In the genomic region with DNA sequence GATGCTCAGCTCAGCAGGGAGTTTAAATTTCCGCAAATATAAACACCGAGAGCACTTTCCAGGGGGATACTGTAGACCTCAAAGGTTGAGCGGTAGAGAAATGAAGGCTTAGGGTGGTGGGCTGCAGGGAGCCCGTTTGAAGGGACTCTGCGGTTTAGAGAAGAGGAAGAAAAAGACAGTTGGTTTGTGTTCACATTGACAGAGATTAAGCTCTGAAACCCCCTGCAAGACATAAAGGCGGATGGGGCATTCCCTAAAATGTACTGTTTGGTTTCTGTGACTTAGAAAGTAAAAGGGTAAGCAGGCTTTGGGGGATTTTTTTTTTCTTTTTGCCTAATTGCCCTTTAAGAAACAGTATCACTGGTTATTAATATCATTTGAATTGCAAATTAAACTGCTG, we compare ENCODE assay signal across 11 cellular contexts. TPM values are rescaled to one million over a fixed set of nuclear protein-coding genes. Genes with fewer than 3 reads are reported as not detected.
DNase-seq lines count a peak whose midpoint lies in the region; ATAC-seq and TF ChIP-seq lines count a peak whose summit lies in the region.
"Had no signal": no experiment of that assay in that cellular context is flagged by ENCODE, and none has a peak within 500 bp of the region (broad histone marks: within the 10 kb centered on the region; RNA-seq: fewer than 3 reads in every experiment).

No MANE protein-coding gene starts in this region.

- no peaks in the 10 kb centered on the region for H3K79me2 ChIP-seq in hepatocyte
- H3K79me2 ChIP-seq: parathyroid adenoma had no signal

- no peaks in the 10 kb centered on the region for H4K20me1 ChIP-seq in hepatocyte (ENCODE audit: insufficient read depth, poor library complexity, severe bottlenecking)

- DNase-seq in KBM-7 (peak; percentile 24), hepatocyte (ENCODE audit: low spot score) (no peak), SKM-1 treated with dmso at 0.1 percent for 144 hours (lab: John Stamatoyannopoulos, UW; ENCODE audit: unreplicated experiment) (no peak)
- DNase-seq in stimulated activated naive CD4-positive, alpha-beta T cell (lab: John Stamatoyannopoulos, UW): no peak
- DNase-seq in stimulated activated effector memory CD8-positive, alpha-beta T cell treated with anti-CD3 and anti-CD28 coated beads, Interleukin-12 subunit alpha, Interleukin-12 subunit beta, amount 100 ng/mL, for 72 hours (ENCODE audit: low spot score in 2 of 2): no peak
- DNase-seq in activated T-cell treated with anti-CD3 and anti-CD28 coated beads, Interleukin-2, amount 50 U/mL, for 48 hours: no peak
- DNase-seq: activated naive CD4-positive, alpha-beta T cell treated with anti-CD3 and anti-CD28 coated beads, Interleukin-2, amount 10 ng/mL, durations not matched to agents 7 days and 5 days had no signal

- in situ Hi-C loops in KBM-7 (cut with MboI; ENCODE audit: low pct_unique_long_range_greater_than_20kb, low sequenced_read_pairs): no loop called here

- no peaks in the 10 kb centered on the region for H3K9me2 ChIP-seq in hepatocyte (replicated peaks; ENCODE audit: insufficient read depth)

- peak overlapping the region; percentile 49 for H3K4me3 Mint-ChIP-seq in stimulated activated memory B cell treated with anti-CD40 and anti-IgM and Interleukin-4, amounts not matched to agents 10 μg/mL and 1 μg/mL and 100 μg/mL, for 72 hours
- H3K4me3 Mint-ChIP-seq in stimulated activated effector memory CD8-positive, alpha-beta T cell treated with anti-CD3 and anti-CD28 coated beads, Interleukin-12 subunit alpha, Interleukin-12 subunit beta, amount 100 ng/mL, for 72 hours: no peak overlapping the region
- H3K4me3 Mint-ChIP-seq: activated naive CD4-positive, alpha-beta T cell treated with anti-CD3 and anti-CD28 coated beads, Interleukin-2, amount 10 ng/mL, durations not matched to agents 7 days and 5 days had no signal

- H3K36me3 Mint-ChIP-seq in stimulated activated memory B cell treated with anti-CD40 and anti-IgM and Interleukin-4, amounts not matched to agents 10 μg/mL and 1 μg/mL and 100 μg/mL, for 72 hours: no peaks in the 10 kb centered on the region
- H3K36me3 Mint-ChIP-seq in stimulated activated effector memory CD8-positive, alpha-beta T cell treated with anti-CD3 and anti-CD28 coated beads, Interleukin-12 subunit alpha, Interleukin-12 subunit beta, amount 100 ng/mL, for 72 hours: no peaks in the 10 kb centered on the region
- H3K36me3 Mint-ChIP-seq: activated naive CD4-positive, alpha-beta T cell treated with anti-CD3 and anti-CD28 coated beads, Interleukin-2, amount 10 ng/mL, durations not matched to agents 7 days and 5 days; IgD-negative memory B cell had no signal

- H3K4me2 ChIP-seq in hepatocyte: peak overlapping the region; percentile 98

- ATAC-seq in GM19351 (IDR thresholded peaks at IDR 0.05; ENCODE audit: unreplicated experiment): peak; percentile 57
- peak; percentile 73 for ATAC-seq in stimulated activated memory B cell treated with anti-CD40 and anti-IgM and Interleukin-4, amounts not matched to agents 10 μg/mL and 1 μg/mL and 100 μg/mL, for 72 hours
- no peak for ATAC-seq in stimulated activated effector memory CD8-positive, alpha-beta T cell treated with anti-CD3 and anti-CD28 coated beads, Interleukin-12 subunit alpha, Interleukin-12 subunit beta, amount 100 ng/mL, for 72 hours

- peaks cover 6% of the 10 kb centered on the region for H3K4me1 ChIP-seq in hepatocyte (ENCODE audit: insufficient read depth)
- H3K4me1 ChIP-seq: parathyroid adenoma had no signal

- no peak for TF ChIP-seq CTCF in hepatocyte (IDR thresholded peaks at IDR 0.05; ENCODE audit: poor library complexity)

- no peaks in the 10 kb centered on the region for H3K36me3 ChIP-seq in hepatocyte (replicated peaks; ENCODE audit: insufficient read depth, low read depth)

- WGBS in hepatocyte (ENCODE audit: low lambda C conversion rate, missing lambda C conversion rate): 11% methylated on average over 6 of the region's 6 CpGs

- H3K27ac Mint-ChIP-seq in stimulated activated memory B cell treated with anti-CD40 and anti-IgM and Interleukin-4, amounts not matched to agents 10 μg/mL and 1 μg/mL and 100 μg/mL, for 72 hours: no peak overlapping the region
- no peak overlapping the region for H3K27ac Mint-ChIP-seq in stimulated activated effector memory CD8-positive, alpha-beta T cell treated with anti-CD3 and anti-CD28 coated beads, Interleukin-12 subunit alpha, Interleukin-12 subunit beta, amount 100 ng/mL, for 72 hours
- H3K27ac Mint-ChIP-seq: activated naive CD4-positive, alpha-beta T cell treated with anti-CD3 and anti-CD28 coated beads, Interleukin-2, amount 10 ng/mL, durations not matched to agents 7 days and 5 days had no signal

- peak overlapping the region; percentile 86 for H3K27ac ChIP-seq in hepatocyte
- H3K27ac ChIP-seq: parathyroid adenoma had no signal

- no peaks in the 10 kb centered on the region for H3K9me3 Mint-ChIP-seq in stimulated activated memory B cell treated with anti-CD40 and anti-IgM and Interleukin-4, amounts not matched to agents 10 μg/mL and 1 μg/mL and 100 μg/mL, for 72 hours
- no peaks in the 10 kb centered on the region for H3K9me3 Mint-ChIP-seq in stimulated activated effector memory CD8-positive, alpha-beta T cell treated with anti-CD3 and anti-CD28 coated beads, Interleukin-12 subunit alpha, Interleukin-12 subunit beta, amount 100 ng/mL, for 72 hours
- H3K9me3 Mint-ChIP-seq: activated naive CD4-positive, alpha-beta T cell treated with anti-CD3 and anti-CD28 coated beads, Interleukin-2, amount 10 ng/mL, durations not matched to agents 7 days and 5 days had no signal

- peaks cover 79% of the 10 kb centered on the region for H3K27me3 Mint-ChIP-seq in stimulated activated memory B cell treated with anti-CD40 and anti-IgM and Interleukin-4, amounts not matched to agents 10 μg/mL and 1 μg/mL and 100 μg/mL, for 72 hours

- peaks cover 38% of the 10 kb centered on the region for H3K27me3 ChIP-seq in hepatocyte

- peak overlapping the region; percentile 93 for H2AFZ ChIP-seq in hepatocyte
- H2AFZ ChIP-seq: parathyroid adenoma had no signal

- H3K4me1 Mint-ChIP-seq in stimulated activated memory B cell treated with anti-CD40 and anti-IgM and Interleukin-4, amounts not matched to agents 10 μg/mL and 1 μg/mL and 100 μg/mL, for 72 hours: peaks cover 13% of the 10 kb centered on the region
- no peaks in the 10 kb centered on the region for H3K4me1 Mint-ChIP-seq in stimulated activated effector memory CD8-positive, alpha-beta T cell treated with anti-CD3 and anti-CD28 coated beads, Interleukin-12 subunit alpha, Interleukin-12 subunit beta, amount 100 ng/mL, for 72 hours
- H3K4me1 Mint-ChIP-seq: activated naive CD4-positive, alpha-beta T cell treated with anti-CD3 and anti-CD28 coated beads, Interleukin-2, amount 10 ng/mL, durations not matched to agents 7 days and 5 days had no signal

- peak overlapping the region; percentile 81 for H3K4me3 ChIP-seq in hepatocyte

- H3K9me3 ChIP-seq in hepatocyte (ENCODE audit: low read depth): no peaks in the 10 kb centered on the region

RNA-seq across cellular contexts. Expression of a gene that starts 1.3 kb away (rescaled TPM):
- total RNA-seq in hepatocyte: 7.9 and 9.3 TPM in 2 replicates
- polyA plus RNA-seq in hepatocyte: 10.8 and 15.6 TPM in 2 replicates
- polyA plus RNA-seq: IgD-negative memory B cell had no signal
